ENCODE assay signal across 8 cellular contexts in genomic region chr1:243255791-243256512, GRCh38. TPM values are rescaled to one million over a fixed set of nuclear protein-coding genes. Genes with fewer than 3 reads are reported as not detected.
DNase-seq lines count a peak whose midpoint lies in the region; ATAC-seq, FAIRE-seq and TF ChIP-seq lines count a peak whose summit lies in the region.

Gene SDCCAG8, plus strand, starts transcription at chr1:243256041. Its CDS starts 133 bp downstream, at chr1:243256174.

- H3K4me3 ChIP-seq in GM12865 (ENCODE audit: low read depth, low read length) (peak within 1 kb of the TSS; percentile 88), pancreas (peak within 1 kb of the TSS; percentile 73 to 91 (median 79)), tibial artery (peak within 1 kb of the TSS; percentile 89 to 97)

- no peaks in the 10 kb centered on the region for H3K9me3 Mint-ChIP-seq in activated naive CD8-positive, alpha-beta T cell treated with anti-CD3 and anti-CD28 coated beads, Interleukin-2, amount 50 U/mL, for 24 hours

- no peaks in the 10 kb centered on the region for H3K36me3 ChIP-seq in pancreas
- no peaks in the 10 kb centered on the region for H3K36me3 ChIP-seq in tibial artery

- H3K4me1 ChIP-seq in pancreas (peaks cover 0 to 35% (median 25%) of the 10 kb centered on the region in 3 donors), tibial artery (peaks cover 0 to 48% (median 17%) of the 10 kb centered on the region in 4 donors)

- no peaks in the 10 kb centered on the region for H3K27me3 Mint-ChIP-seq in activated naive CD8-positive, alpha-beta T cell treated with anti-CD3 and anti-CD28 coated beads, Interleukin-2, amount 50 U/mL, for 24 hours

- peak within 1 kb of the TSS; percentile 99 for H3K27ac Mint-ChIP-seq in activated naive CD8-positive, alpha-beta T cell treated with anti-CD3 and anti-CD28 coated beads, Interleukin-2, amount 50 U/mL, for 24 hours

- peak; percentile 88 for FAIRE-seq in pancreas (lab: Jason Lieb, UNC)

- H3K9me3 ChIP-seq in pancreas: no peaks in the 10 kb centered on the region
- H3K9me3 ChIP-seq in tibial artery: no peaks in the 10 kb centered on the region

- DNase-seq in GM12865 (ENCODE audit: low read depth) (peak; percentile 100), NCI-H1417 treated with DMSO at 0.1 percent for 48 hours (lab: John Stamatoyannopoulos, UW) (peak; percentile 97), SW480 (ENCODE audit: low spot score) (peak; percentile 99), Right ventricle myocardium superior (peak; percentile 98), pancreas (peak; percentile 87 to 99 (median 98)), tibial artery (peak; percentile 99)
- DNase-seq in activated naive CD8-positive, alpha-beta T cell treated with anti-CD3 and anti-CD28 coated beads, Interleukin-2, amount 50 U/mL, for 24 hours: peak; percentile 91

- H3K4me1 Mint-ChIP-seq in activated naive CD8-positive, alpha-beta T cell treated with anti-CD3 and anti-CD28 coated beads, Interleukin-2, amount 50 U/mL, for 24 hours: peaks cover 28% of the 10 kb centered on the region

- intact Hi-C loops in Right ventricle myocardium superior (cut with DNase I) (no loop called here), pancreas (cut with DNase I) (no loop called here), tibial artery (cut with DNase I; ENCODE audit: low total_unique reads) (loop anchor here (5.0 kb wide), 1 partner anchor 791 kb away; no protein-coding TSS in a partner anchor)

- peak within 1 kb of the TSS; percentile 79 to 95 (median 90) for H3K27ac ChIP-seq in pancreas
- H3K27ac ChIP-seq in tibial artery: peak within 1 kb of the TSS; percentile 97 to 98

- 0% methylated on average over 32 of the region's 32 CpGs for WGBS in pancreas, 2 donors

- peaks cover 2% of the 10 kb centered on the region for H3K36me3 Mint-ChIP-seq in activated naive CD8-positive, alpha-beta T cell treated with anti-CD3 and anti-CD28 coated beads, Interleukin-2, amount 50 U/mL, for 24 hours (ENCODE audit: low read depth)

- no peak for TF ChIP-seq CTCF in GM12865 (IDR thresholded peaks at IDR 0.05; ENCODE audit: insufficient read depth, low read depth, low read length, missing control alignments)
- no peak for TF ChIP-seq CTCF in pancreas (IDR thresholded peaks at IDR 0.05)
- TF ChIP-seq CTCF in tibial artery (IDR thresholded peaks at IDR 0.05): no peak

- ATAC-seq in HG02763 (IDR thresholded peaks at IDR 0.05; ENCODE audit: unreplicated experiment) (peak; percentile 72), Right ventricle myocardium superior (ENCODE audit: poor library complexity) (peak; percentile 92), pancreas (peak; percentile 88 to 94 (median 90))
- peak; percentile 88 for ATAC-seq in activated naive CD8-positive, alpha-beta T cell treated with anti-CD3 and anti-CD28 coated beads, Interleukin-2, amount 50 U/mL, for 24 hours

- peak within 1 kb of the TSS; percentile 86 for H3K4me3 Mint-ChIP-seq in activated naive CD8-positive, alpha-beta T cell treated with anti-CD3 and anti-CD28 coated beads, Interleukin-2, amount 50 U/mL, for 24 hours

- H3K27me3 ChIP-seq in pancreas (no peaks in the 10 kb centered on the region), tibial artery (no peaks in the 10 kb centered on the region)

RNA-seq across cellular contexts. Expression of gene SDCCAG8, which starts in this region (rescaled TPM):
- total RNA-seq in Right ventricle myocardium superior: 16.5 TPM
- 10 to 100 TPM; 24.3 to 37.1 (median 28.2) TPM for total RNA-seq in pancreas
- polyA plus RNA-seq in pancreas: 10 to 100 TPM; 29.4 to 33.4 TPM

Comparison
In these comparisons a context has a peak if more than half of its experiments do, and no peak if none do; other contexts are left out.
1. Peak in every context shown above with its lines: DNase-seq, ATAC-seq, H3K4me3 ChIP-seq and H3K27ac ChIP-seq.